In the genomic region with DNA sequence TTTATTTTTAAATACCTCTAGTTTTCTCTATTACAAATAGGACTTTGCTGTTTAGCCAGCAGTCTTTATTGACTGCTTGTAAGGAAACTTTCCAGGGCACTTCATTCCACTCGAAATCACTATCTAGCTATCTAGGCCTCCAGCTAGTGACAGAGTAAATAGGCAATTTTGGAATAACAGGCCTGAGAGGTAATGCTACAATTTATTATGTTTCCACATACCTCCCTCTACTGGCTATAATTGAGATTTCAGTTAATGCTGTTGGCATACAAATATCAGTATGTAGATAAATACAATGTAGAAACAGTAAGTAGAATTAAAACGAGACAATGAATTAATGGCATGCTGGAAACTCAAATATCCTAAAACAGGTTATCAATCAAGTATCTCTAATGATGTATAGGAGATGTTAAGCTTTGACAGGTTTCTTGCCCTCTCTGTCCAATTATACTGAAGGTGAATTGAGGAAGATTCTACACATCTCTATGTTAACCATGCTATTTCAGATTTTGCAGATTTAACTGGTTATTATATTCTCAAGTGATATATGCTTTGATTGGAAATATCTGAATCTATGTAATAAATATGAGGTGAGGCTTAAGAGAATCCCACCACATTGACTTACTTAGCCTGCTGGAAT, we compare ENCODE assay signal across 9 cellular contexts. TPM values are rescaled to one million over a fixed set of nuclear protein-coding genes. Genes with fewer than 3 reads are reported as not detected.
DNase-seq lines count a peak whose midpoint lies in the region; ATAC-seq and TF ChIP-seq lines count a peak whose summit lies in the region.
"Had no signal": no experiment of that assay in that cellular context is flagged by ENCODE, and none has a peak within 500 bp of the region (broad histone marks: within the 10 kb centered on the region; RNA-seq: fewer than 3 reads in every experiment).

No MANE protein-coding gene starts in this region.

- peaks cover 4% of the 10 kb centered on the region for H3K36me3 Mint-ChIP-seq in Calu3 (ENCODE audit: insufficient read depth, unreplicated experiment)

- no peak overlapping the region for H3K27ac ChIP-seq in brain microvascular endothelial cell

- no peaks in the 10 kb centered on the region for H3K9me3 Mint-ChIP-seq in Calu3 (ENCODE audit: low read depth, unreplicated experiment)

- no peaks in the 10 kb centered on the region for H3K27me3 ChIP-seq in brain microvascular endothelial cell (replicated peaks)

- no peaks in the 10 kb centered on the region for H3K27me3 Mint-ChIP-seq in Calu3 (ENCODE audit: unreplicated experiment)

- in situ Hi-C loops in brain microvascular endothelial cell (cut with HindIII; ENCODE audit: low pct_ligation_motif_present, low sequenced_read_pairs), result no loop called here

- ATAC-seq in left lobe of liver (peak; percentile 95), HG03460 (IDR thresholded peaks at IDR 0.05; ENCODE audit: unreplicated experiment) (no peak)

- no peak overlapping the region for H3K4me3 Mint-ChIP-seq in Calu3 (ENCODE audit: low read depth, unreplicated experiment)

- DNase-seq in Calu3, result no peak
- DNase-seq in GM20000 (ENCODE audit: low spot score), result peak; percentile 25
- peak; percentile 11 for DNase-seq in NCI-H2081 treated with DMSO at 0.1 percent for 48 hours (lab: John Stamatoyannopoulos, UW)
- no peak for DNase-seq in brain microvascular endothelial cell
- DNase-seq in left lobe of liver (ENCODE audit: low spot score), result no peak
- no peak for DNase-seq in NCI-H187 (lab: John Stamatoyannopoulos, UW)
- no peak for DNase-seq in stimulated activated CD4-positive, alpha-beta T cell treated with anti-CD3 and anti-CD28 coated beads, Interleukin-4, amount 100 ng/mL, for 4 hours

- no peak overlapping the region for H3K4me3 ChIP-seq in brain microvascular endothelial cell (ENCODE audit: low read depth, low read length)

- intact Hi-C loops in Calu3 (cut with micrococcal nuclease; ENCODE audit: unreplicated experiment), result loop anchor here (2.0 kb wide), 1 partner anchor 31 kb away; no protein-coding TSS in a partner anchor

- TF ChIP-seq CTCF in Calu3 (IDR thresholded peaks at IDR 0.05; ENCODE audit: unreplicated experiment) (peak; percentile 28), GM20000 (IDR thresholded peaks at IDR 0.05; ENCODE audit: extremely low read depth, missing control alignments) (peak; percentile 47), brain microvascular endothelial cell (IDR thresholded peaks at IDR 0.05; ENCODE audit: low read depth, low read length, missing control alignments) (peak; percentile 47)

- peaks cover 8% of the 10 kb centered on the region for H3K4me1 Mint-ChIP-seq in Calu3 (ENCODE audit: low read depth, unreplicated experiment)

- no TSS peak for BruUV-seq in Calu3 (replicated peaks; lab: Mats Ljungman, UMichigan)

- CTCF ChIA-PET in Calu3 (lab: Charles Lee), result interaction anchor here (0.8 to 1.6 kb wide), 3 partner anchors 30 to 38 kb away, joined by 3 to 5 read pairs (median 4); a partner anchor contains a TSS

- no peak overlapping the region for H3K27ac Mint-ChIP-seq in Calu3 (ENCODE audit: unreplicated experiment)

- H3K36me3 ChIP-seq in brain microvascular endothelial cell (replicated peaks), result peaks cover 3% of the 10 kb centered on the region

RNA-seq across cellular contexts. Expression of a gene that starts 7.2 kb away (rescaled TPM):
- total RNA-seq in Calu3 (2022) (12.2 and 13.9 TPM in 2 replicates), left lobe of liver (12.8 TPM)

RNA-seq across cellular contexts. Expression of a gene that starts 29.7 kb away (rescaled TPM):
- total RNA-seq in Calu3 (2022) (28.9 and 31.3 TPM in 2 replicates), left lobe of liver (21.5 TPM)

RNA-seq across cellular contexts. Expression of a gene that starts 37.7 kb away (rescaled TPM):
- total RNA-seq in Calu3 (2022), result not detected in 2 replicates
- not detected for total RNA-seq in left lobe of liver
- total RNA-seq: mononuclear cell had no signal

Comparison
In these comparisons a context has a peak if more than half of its experiments do, and no peak if none do; other contexts are left out.
1. DNase-seq: peak in GM20000 (single experiment) and NCI-H2081 treated with DMSO at 0.1 percent for 48 hours (single experiment); none in Calu3 (single experiment), brain microvascular endothelial cell (single experiment), left lobe of liver (single experiment), NCI-H187 (0 of 2) and stimulated activated CD4-positive, alpha-beta T cell treated with anti-CD3 and anti-CD28 coated beads, Interleukin-4, amount 100 ng/mL, for 4 hours (0 of 2).
2. Peak in every context shown above with its lines, with median percentiles within 50 percentile points of each other: CTCF ChIP-seq.